In the genomic region with DNA sequence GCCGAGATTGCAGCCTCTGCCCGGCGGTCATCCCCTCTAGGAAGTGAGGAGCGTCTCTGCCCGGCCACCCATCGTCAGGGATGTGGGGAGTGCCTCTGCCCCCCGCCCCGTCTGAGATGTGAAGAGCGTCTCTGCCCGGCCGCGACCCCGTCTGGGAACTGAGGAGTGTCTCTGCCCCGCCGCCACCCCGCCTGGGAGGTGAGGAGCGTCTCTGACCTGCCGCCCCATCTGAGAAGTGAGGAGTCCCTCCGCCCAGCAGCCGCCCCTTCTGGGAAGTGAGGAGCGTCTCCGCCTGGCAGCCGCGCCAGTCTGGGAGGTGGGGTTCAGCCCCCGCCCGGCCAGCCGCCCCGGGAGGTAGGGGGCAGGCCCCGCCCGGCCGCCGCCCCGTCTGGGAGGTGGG, we compare ENCODE assay signal across 27 cellular contexts.
"Had no signal": no experiment of that assay in that cellular context is flagged by ENCODE, and none has a peak within 500 bp of the region (broad histone marks: within the 10 kb centered on the region; RNA-seq: fewer than 3 reads in every experiment).

No MANE protein-coding gene starts in this region.

- H3K27me3 ChIP-seq: dorsolateral prefrontal cortex, gastroesophageal sphincter, heart left ventricle, neural progenitor cell, ovary, right lobe of liver, tibial nerve, upper lobe of left lung, vagina had no signal

- H3K27ac ChIP-seq: dorsolateral prefrontal cortex, gastroesophageal sphincter, heart left ventricle, neural progenitor cell, ovary, right lobe of liver, thoracic aorta, tibial nerve, upper lobe of left lung, vagina had no signal

- ATAC-seq: gastroesophageal sphincter; heart left ventricle; naive thymus-derived CD4-positive, alpha-beta T cell; right lobe of liver had no signal

- H3K27ac Mint-ChIP-seq: naive thymus-derived CD4-positive, alpha-beta T cell; nephron; neural progenitor cell had no signal

- H3K4me1 ChIP-seq: gastroesophageal sphincter, heart left ventricle, right lobe of liver, tibial nerve, upper lobe of left lung, vagina had no signal

- H3K4me3 ChIP-seq: dorsolateral prefrontal cortex, gastroesophageal sphincter, heart left ventricle, neural progenitor cell, ovary, right lobe of liver, thoracic aorta, tibial nerve, upper lobe of left lung, vagina had no signal

- H3K36me3 Mint-ChIP-seq: naive thymus-derived CD4-positive, alpha-beta T cell; neural progenitor cell had no signal

- H3K36me3 ChIP-seq: gastroesophageal sphincter, heart left ventricle, neural progenitor cell, ovary, right lobe of liver, thoracic aorta, tibial nerve, upper lobe of left lung, vagina had no signal

- H3K9me3 ChIP-seq: gastroesophageal sphincter, ovary, right lobe of liver, thoracic aorta, upper lobe of left lung, vagina had no signal

- DNase-seq: cerebellar nuclear complex; dorsolateral prefrontal cortex; effector CD4-positive, alpha-beta T cell; hippocampal formation; kidney glomerular epithelial cell; mammary epithelial cell; mesendoderm; midbrain; ovary; retina; small intestine; stimulated activated CD4-positive, alpha-beta T cell treated with anti-CD3 and anti-CD28 coated beads, Interleukin-12 subunit alpha, Interleukin-12 subunit beta, amount 100 ng/mL, for 4 hours; stimulated activated CD4-positive, alpha-beta T cell treated with anti-CD3 and anti-CD28 coated beads, Interleukin-1b, Interleukin-23, amount 100 ng/mL, for 48 hours; stimulated activated CD4-positive, alpha-beta T cell treated with anti-CD3 and anti-CD28 coated beads, Interleukin-4, amount 100 ng/mL, for 1 hour; stimulated activated CD8-positive, alpha-beta memory T cell treated with anti-CD3 and anti-CD28 coated beads, Interleukin-4, amount 100 ng/mL, for 48 hours; stimulated activated naive CD4-positive, alpha-beta T cell; substantia nigra had no signal

- H3K4me3 Mint-ChIP-seq: naive thymus-derived CD4-positive, alpha-beta T cell; nephron; neural progenitor cell had no signal

- H3K4me1 Mint-ChIP-seq: naive thymus-derived CD4-positive, alpha-beta T cell; nephron; neural progenitor cell had no signal

- H3K27me3 Mint-ChIP-seq: naive thymus-derived CD4-positive, alpha-beta T cell had no signal
